In genomic region chr3:189806171-189806951, GRCh38 we compare ENCODE assay signal across 14 cellular contexts.
A peak's percentile ranks its signal among the peaks of the same experiment; 100 is the strongest.
DNase-seq lines count a peak whose midpoint lies in the region; TF ChIP-seq lines count a peak whose summit lies in the region.
"Had no signal": no experiment of that assay in that cellular context is flagged by ENCODE, and none has a peak within 500 bp of the region (broad histone marks: within the 10 kb centered on the region; RNA-seq: fewer than 3 reads in every experiment).

No MANE protein-coding gene starts in this region.

- no peak overlapping the region for H3K4me2 ChIP-seq in neuronal stem cell (ENCODE audit: insufficient read depth, low read length, poor library complexity, severe bottlenecking)
- H3K4me2 ChIP-seq: BLaER1 treated with 17β-estradiol and CSF1 and Interleukin-3, amounts not matched to agents 10 nM and 100 nM had no signal

- H2BK12ac ChIP-seq in neuronal stem cell (ENCODE audit: low read length): no peak overlapping the region

- H2BK15ac ChIP-seq in neuronal stem cell (ENCODE audit: low read length): no peak overlapping the region

- no peaks in the 10 kb centered on the region for H3K79me1 ChIP-seq in neuronal stem cell (ENCODE audit: low read depth, low read length)

- no peak overlapping the region for H2BK5ac ChIP-seq in neuronal stem cell (ENCODE audit: low read length)

- H3K27me3 ChIP-seq in esophagus squamous epithelium (no peaks in the 10 kb centered on the region), neuronal stem cell (ENCODE audit: control insufficient read depth in 3 of 3, insufficient read depth in 3 of 3, low read depth in 1 of 3, low read length in 3 of 3) (peaks cover 7 to 82% (median 44%) of the 10 kb centered on the region in 3 experiments)
- H3K27me3 ChIP-seq: BLaER1 treated with 17β-estradiol and CSF1 and Interleukin-3, amounts not matched to agents 10 nM and 100 nM; sigmoid colon had no signal

- H3K36me3 ChIP-seq in esophagus squamous epithelium (peaks cover 0 to 32% (median 0%) of the 10 kb centered on the region in 3 donors), neuronal stem cell (replicated peaks in 1 of 2; ENCODE audit: control insufficient read depth in 2 of 2, insufficient read depth in 2 of 2, low read length in 2 of 2) (no peaks in the 10 kb centered on the region)
- H3K36me3 ChIP-seq: BLaER1 treated with 17β-estradiol and CSF1 and Interleukin-3, amounts not matched to agents 10 nM and 100 nM; sigmoid colon had no signal

- no peak overlapping the region for H3K23ac ChIP-seq in neuronal stem cell (ENCODE audit: low read depth, low read length, poor library complexity)

- no peak overlapping the region for H3K9ac ChIP-seq in neuronal stem cell (ENCODE audit: low read depth, low read length, poor library complexity)
- H3K9ac ChIP-seq: BLaER1 treated with 17β-estradiol and CSF1 and Interleukin-3, amounts not matched to agents 10 nM and 100 nM had no signal

- no peak overlapping the region for H2AK5ac ChIP-seq in neuronal stem cell (ENCODE audit: low read depth, low read length)

- no peak for TF ChIP-seq CTCF in esophagus squamous epithelium (IDR thresholded peaks at IDR 0.05)

- no peak overlapping the region for H3K18ac ChIP-seq in neuronal stem cell (ENCODE audit: low read length)

- 26 to 34% methylated on average over 11 of the region's 11 CpGs for WGBS in esophagus squamous epithelium, 2 donors
- WGBS in neuronal stem cell (ENCODE audit: extremely low coverage in 2 of 2, insufficient read length in 2 of 2, insufficient replicate concordance in 1 of 2), 2 donors: no CpG with 5 or more reads among the region's 11 CpGs

- no peak overlapping the region for H4K8ac ChIP-seq in neuronal stem cell (ENCODE audit: low read depth, low read length)

- H3K27ac ChIP-seq in esophagus squamous epithelium: peak overlapping the region; percentile 50 to 77 (median 58)
- no peak overlapping the region for H3K27ac ChIP-seq in neuronal stem cell (replicated peaks; ENCODE audit: low read length)
- H3K27ac ChIP-seq: BLaER1 treated with 17β-estradiol and CSF1 and Interleukin-3, amounts not matched to agents 10 nM and 100 nM; sigmoid colon; VCaP had no signal

- no peak overlapping the region for H2BK120ac ChIP-seq in neuronal stem cell (ENCODE audit: low read depth, low read length)

- peaks cover 10 to 55% (median 20%) of the 10 kb centered on the region in 3 donors for H3K4me1 ChIP-seq in esophagus squamous epithelium
- H3K4me1 ChIP-seq in neuronal stem cell (ENCODE audit: control insufficient read depth in 2 of 2, insufficient read depth in 1 of 2, low read depth in 1 of 2, low read length in 2 of 2): peaks cover 7 to 8% of the 10 kb centered on the region in 2 donors
- H3K4me1 ChIP-seq: BLaER1 treated with 17β-estradiol and CSF1 and Interleukin-3, amounts not matched to agents 10 nM and 100 nM; sigmoid colon had no signal

- no peak for TF ChIP-seq POLR2A in esophagus squamous epithelium (IDR thresholded peaks at IDR 0.05)

- H3K9me3 ChIP-seq in esophagus squamous epithelium (no peaks in the 10 kb centered on the region), neuronal stem cell (replicated peaks in 1 of 2; ENCODE audit: control insufficient read depth in 2 of 2, insufficient read depth in 1 of 2, low read depth in 1 of 2, low read length in 2 of 2) (no peaks in the 10 kb centered on the region)
- H3K9me3 ChIP-seq: sigmoid colon had no signal

- H2AFZ ChIP-seq in neuronal stem cell (ENCODE audit: low read length): peak overlapping the region; percentile 21

- peak; percentile 16 for DNase-seq in GM03348 (ENCODE audit: low spot score)
- peak; percentile 66 for DNase-seq in NCI-H345 treated with DMSO at 0.1 percent for 48 hours (lab: John Stamatoyannopoulos, UW; ENCODE audit: unreplicated experiment)
- DNase-seq in esophagus squamous epithelium (lab: John Stamatoyannopoulos, UW): no peak
- peak; percentile 71 for DNase-seq in neuronal stem cell (ENCODE audit: low spot score)
- no peak for DNase-seq in SIG-M5 (lab: John Stamatoyannopoulos, UW)
- no peak for DNase-seq in EL
- no peak for DNase-seq in hepatic stellate cell (ENCODE audit: low spot score)
- no peak for DNase-seq in activated CD4-positive, CD25-positive, alpha-beta regulatory T cell treated with anti-CD3 and anti-CD28 coated beads, Interleukin-2, amount 50 U/mL, for 72 hours
- DNase-seq: activated naive CD4-positive, alpha-beta T cell treated with anti-CD3 and anti-CD28 coated beads, Interleukin-2, amount 10 ng/mL, durations not matched to agents 7 days and 5 days; central memory CD4-positive, alpha-beta T cell; NCI-H1436; sigmoid colon had no signal

- H3K4ac ChIP-seq in neuronal stem cell (ENCODE audit: low read length): no peak overlapping the region

- H3K4me3 ChIP-seq in esophagus squamous epithelium (no peak overlapping the region), neuronal stem cell (ENCODE audit: low read length in 2 of 2) (no peak overlapping the region)
- H3K4me3 ChIP-seq: BLaER1 treated with 17β-estradiol and CSF1 and Interleukin-3, amounts not matched to agents 10 nM and 100 nM; sigmoid colon had no signal

- intact Hi-C loops in esophagus squamous epithelium (cut with DNase I): no loop called here

- H4K91ac ChIP-seq in neuronal stem cell (ENCODE audit: low read depth, low read length, poor library complexity): no peak overlapping the region

- no peak overlapping the region for H3K14ac ChIP-seq in neuronal stem cell (ENCODE audit: low read length)

Comparison
In these comparisons a context has a peak if more than half of its experiments do, and no peak if none do; other contexts are left out.
1. DNase-seq: peak in GM03348 (single experiment), NCI-H345 treated with DMSO at 0.1 percent for 48 hours (single experiment) and neuronal stem cell (single experiment); none in esophagus squamous epithelium (single experiment), SIG-M5 (single experiment), EL (single experiment), hepatic stellate cell (single experiment) and activated CD4-positive, CD25-positive, alpha-beta regulatory T cell treated with anti-CD3 and anti-CD28 coated beads, Interleukin-2, amount 50 U/mL, for 72 hours (single experiment).